Comparison of ENCODE assay signal across 43 cellular contexts in genomic region chr17:61624951-61625350, GRCh38. TPM values are rescaled to one million over a fixed set of nuclear protein-coding genes. Genes with fewer than 3 reads are reported as not detected.
"Had no signal": no experiment of that assay in that cellular context is flagged by ENCODE, and none has a peak within 500 bp of the region (broad histone marks: within the 10 kb centered on the region; RNA-seq: fewer than 3 reads in every experiment).

No MANE protein-coding gene starts in this region.

- H3K36me3 ChIP-seq: adrenal gland, ascending aorta, brain microvascular endothelial cell, breast epithelium, cardiac muscle cell had no signal

- H3K9me3 Mint-ChIP-seq: activated naive CD4-positive, alpha-beta T cell treated with anti-CD3 and anti-CD28 coated beads for 36 hours; activated naive CD4-positive, alpha-beta T cell treated with anti-CD3 and anti-CD28 coated beads, Interleukin-2, amount 50 U/mL, for 24 hours; activated naive CD4-positive, alpha-beta T cell treated with anti-CD3 and anti-CD28 coated beads, Interleukin-2, amount 50 U/mL, for 72 hours; activated naive CD8-positive, alpha-beta T cell treated with anti-CD3 and anti-CD28 coated beads, Interleukin-2, amount 50 U/mL, for 24 hours; activated T-cell treated with anti-CD3 and anti-CD28 coated beads, Interleukin-2, amount 50 U/mL, for 24 hours; activated T-cell treated with anti-CD3 and anti-CD28 coated beads, Interleukin-2, amount 50 U/mL, for 4 hours; central memory CD8-positive, alpha-beta T cell had no signal

- H3K4me3 ChIP-seq: adrenal gland, ascending aorta, body of pancreas, breast epithelium, cardiac muscle cell had no signal

- ATAC-seq: activated naive CD4-positive, alpha-beta T cell treated with anti-CD3 and anti-CD28 coated beads, Interleukin-2, amount 50 U/mL, for 72 hours; activated naive CD8-positive, alpha-beta T cell treated with anti-CD3 and anti-CD28 coated beads, Interleukin-2, amount 50 U/mL, for 24 hours; activated T-cell treated with anti-CD3 and anti-CD28 coated beads, Interleukin-2, amount 50 U/mL, for 4 hours; activated T-cell treated with anti-CD3 and anti-CD28 coated beads, Interleukin-2, amount 50 U/mL, for 72 hours; activated T-helper 17 cell treated with anti-CD3 and anti-CD28 coated beads, Interleukin-2, amount 50 U/mL, for 72 hours; body of pancreas had no signal

- H3K36me3 Mint-ChIP-seq: activated naive CD4-positive, alpha-beta T cell treated with anti-CD3 and anti-CD28 coated beads, Interleukin-2, amount 10 ng/mL, durations not matched to agents 7 days and 5 days; activated naive CD4-positive, alpha-beta T cell treated with anti-CD3 and anti-CD28 coated beads, Interleukin-2, amount 50 U/mL, for 24 hours; activated naive CD4-positive, alpha-beta T cell treated with anti-CD3 and anti-CD28 coated beads, Interleukin-2, amount 50 U/mL, for 72 hours; activated naive CD8-positive, alpha-beta T cell; activated naive CD8-positive, alpha-beta T cell treated with anti-CD3 and anti-CD28 coated beads for 36 hours; activated naive CD8-positive, alpha-beta T cell treated with anti-CD3 and anti-CD28 coated beads, Interleukin-2, amount 10 ng/mL, durations not matched to agents 7 days and 5 days; brain had no signal

- H3K4me3 Mint-ChIP-seq: activated naive CD4-positive, alpha-beta T cell treated with anti-CD3 and anti-CD28 coated beads for 36 hours; activated naive CD4-positive, alpha-beta T cell treated with anti-CD3 and anti-CD28 coated beads, Interleukin-2, amount 10 ng/mL, durations not matched to agents 7 days and 5 days; activated naive CD4-positive, alpha-beta T cell treated with anti-CD3 and anti-CD28 coated beads, Interleukin-2, amount 50 U/mL, for 24 hours; activated naive CD8-positive, alpha-beta T cell; activated naive CD8-positive, alpha-beta T cell treated with anti-CD3 and anti-CD28 coated beads for 36 hours; activated naive CD8-positive, alpha-beta T cell treated with anti-CD3 and anti-CD28 coated beads, Interleukin-2, amount 10 ng/mL, durations not matched to agents 7 days and 5 days; activated naive CD8-positive, alpha-beta T cell treated with anti-CD3 and anti-CD28 coated beads, Interleukin-2, amount 50 U/mL, for 24 hours; activated T-cell treated with anti-CD3 and anti-CD28 coated beads, Interleukin-2, amount 50 U/mL, for 24 hours; activated T-cell treated with anti-CD3 and anti-CD28 coated beads, Interleukin-2, amount 50 U/mL, for 4 hours; activated T-cell treated with anti-CD3 and anti-CD28 coated beads, Interleukin-2, amount 50 U/mL, for 72 hours; activated T-helper 1 cell treated with anti-CD3 and anti-CD28 coated beads, Interleukin-12 subunit alpha, Interleukin-12 subunit beta, Interleukin-2, Interleukin-4 antibody, amounts not matched to agents 30 ng/mL and 10 ng/mL and 1 ng/mL, durations not matched to agents 14 hours and 24 hours and 36 hours; activated T-helper 17 cell treated with anti-CD3 and anti-CD28 coated beads, Interleukin-2, amount 50 U/mL, for 72 hours; brain; central memory CD8-positive, alpha-beta T cell had no signal

- H3K9me3 ChIP-seq: body of pancreas had no signal

- H3K27me3 ChIP-seq: adrenal gland, ascending aorta, body of pancreas, brain microvascular endothelial cell, breast epithelium, cardiac muscle cell had no signal

- H3K4me1 Mint-ChIP-seq: activated naive CD4-positive, alpha-beta T cell treated with anti-CD3 and anti-CD28 coated beads, Interleukin-2, amount 10 ng/mL, durations not matched to agents 7 days and 5 days; activated naive CD4-positive, alpha-beta T cell treated with anti-CD3 and anti-CD28 coated beads, Interleukin-2, amount 50 U/mL, for 24 hours; activated naive CD8-positive, alpha-beta T cell treated with anti-CD3 and anti-CD28 coated beads for 36 hours; activated naive CD8-positive, alpha-beta T cell treated with anti-CD3 and anti-CD28 coated beads, Interleukin-2, amount 10 ng/mL, durations not matched to agents 7 days and 5 days; activated naive CD8-positive, alpha-beta T cell treated with anti-CD3 and anti-CD28 coated beads, Interleukin-2, amount 50 U/mL, for 24 hours; activated T-helper 17 cell treated with anti-CD3 and anti-CD28 coated beads, Interleukin-2, amount 50 U/mL, for 72 hours; brain; central memory CD8-positive, alpha-beta T cell had no signal

- DNase-seq: activated effector memory CD4-positive, alpha-beta T cell treated with anti-CD3 and anti-CD28 coated beads, Interleukin-2, amount 50 U/mL, for 16 hours; activated effector memory CD4-positive, alpha-beta T cell treated with Interleukin-2 at 50 U/mL for 16 hours; activated gamma-delta T cell; activated gamma-delta T cell treated with Interleukin-2 at 50 U/mL for 16 hours; activated naive CD4-positive, alpha-beta T cell; activated naive CD4-positive, alpha-beta T cell treated with anti-CD3 and anti-CD28 coated beads for 36 hours; activated naive CD4-positive, alpha-beta T cell treated with anti-CD3 and anti-CD28 coated beads, Interleukin-2, amount 10 ng/mL, durations not matched to agents 7 days and 5 days; activated naive CD4-positive, alpha-beta T cell treated with anti-CD3 and anti-CD28 coated beads, Interleukin-2, amount 50 U/mL, for 16 hours; activated naive CD4-positive, alpha-beta T cell treated with Interleukin-2 at 50 U/mL for 16 hours; activated naive CD8-positive, alpha-beta T cell treated with anti-CD3 and anti-CD28 coated beads for 36 hours; activated naive CD8-positive, alpha-beta T cell treated with anti-CD3 and anti-CD28 coated beads, Interleukin-2, amount 10 ng/mL, durations not matched to agents 7 days and 5 days; activated naive CD8-positive, alpha-beta T cell treated with anti-CD3 and anti-CD28 coated beads, Interleukin-2, amount 50 U/mL, for 24 hours; activated T-cell treated with anti-CD3 and anti-CD28 coated beads, Interleukin-2, amount 50 U/mL, for 1 hour; activated T-cell treated with anti-CD3 and anti-CD28 coated beads, Interleukin-2, amount 50 U/mL, for 24 hours; activated T-cell treated with anti-CD3 and anti-CD28 coated beads, Interleukin-2, amount 50 U/mL, for 4 hours; activated T-cell treated with anti-CD3 and anti-CD28 coated beads, Interleukin-2, amount 50 U/mL, for 48 hours; activated T-cell treated with anti-CD3 and anti-CD28 coated beads, Interleukin-2, amount 50 U/mL, for 72 hours; adrenal gland; amniotic stem cell; amygdala; anterior cingulate cortex; aorta; body of pancreas; brain microvascular endothelial cell; caudate nucleus; central memory CD4-positive, alpha-beta T cell; cerebellar nuclear complex had no signal

- H3K4me1 ChIP-seq: adrenal gland, ascending aorta, body of pancreas, breast epithelium had no signal

- H3K27ac ChIP-seq: adrenal gland, ascending aorta, body of pancreas, brain microvascular endothelial cell, breast epithelium, cardiac muscle cell had no signal

- H3K27ac Mint-ChIP-seq: activated naive CD4-positive, alpha-beta T cell treated with anti-CD3 and anti-CD28 coated beads for 36 hours; activated naive CD4-positive, alpha-beta T cell treated with anti-CD3 and anti-CD28 coated beads, Interleukin-2, amount 10 ng/mL, durations not matched to agents 7 days and 5 days; activated naive CD4-positive, alpha-beta T cell treated with anti-CD3 and anti-CD28 coated beads, Interleukin-2, amount 50 U/mL, for 24 hours; activated naive CD4-positive, alpha-beta T cell treated with anti-CD3 and anti-CD28 coated beads, Interleukin-2, amount 50 U/mL, for 72 hours; activated naive CD8-positive, alpha-beta T cell; activated naive CD8-positive, alpha-beta T cell treated with anti-CD3 and anti-CD28 coated beads for 36 hours; activated naive CD8-positive, alpha-beta T cell treated with anti-CD3 and anti-CD28 coated beads, Interleukin-2, amount 10 ng/mL, durations not matched to agents 7 days and 5 days; activated naive CD8-positive, alpha-beta T cell treated with anti-CD3 and anti-CD28 coated beads, Interleukin-2, amount 50 U/mL, for 24 hours; activated T-cell treated with anti-CD3 and anti-CD28 coated beads, Interleukin-2, amount 50 U/mL, for 24 hours; activated T-cell treated with anti-CD3 and anti-CD28 coated beads, Interleukin-2, amount 50 U/mL, for 72 hours; activated T-helper 1 cell treated with anti-CD3 and anti-CD28 coated beads, Interleukin-12 subunit alpha, Interleukin-12 subunit beta, Interleukin-2, Interleukin-4 antibody, amounts not matched to agents 30 ng/mL and 10 ng/mL and 1 ng/mL, durations not matched to agents 14 hours and 24 hours and 36 hours; activated T-helper 17 cell treated with anti-CD3 and anti-CD28 coated beads, Interleukin-2, amount 50 U/mL, for 72 hours; activated T-helper 2 cell treated with anti-CD3 and anti-CD28 coated beads, Interferon-gamma antibody, Interleukin-2, Interleukin-4, amounts not matched to agents 10 μg/mL and 5 μg/mL and 100 μg/mL, durations not matched to agents 14 hours and 24 hours and 36 hours; brain had no signal

- FAIRE-seq: astrocyte, bronchial epithelial cell had no signal

RNA-seq across cellular contexts. Expression of gene NACA2, which starts 33.9 kb away (rescaled TPM):
- total RNA-seq: activated naive CD4-positive, alpha-beta T cell treated with anti-CD3 and anti-CD28 coated beads for 36 hours; activated naive CD4-positive, alpha-beta T cell treated with anti-CD3 and anti-CD28 coated beads, Interleukin-2, amount 50 U/mL, for 72 hours; activated naive CD8-positive, alpha-beta T cell treated with anti-CD3 and anti-CD28 coated beads for 36 hours; activated naive CD8-positive, alpha-beta T cell treated with anti-CD3 and anti-CD28 coated beads, Interleukin-2, amount 10 ng/mL, durations not matched to agents 7 days and 5 days; activated T-cell treated with anti-CD3 and anti-CD28 coated beads, Interleukin-2, amount 50 U/mL, for 4 hours; activated T-cell treated with anti-CD3 and anti-CD28 coated beads, Interleukin-2, amount 50 U/mL, for 72 hours; activated T-helper 17 cell treated with anti-CD3 and anti-CD28 coated beads, Interleukin-2, amount 50 U/mL, for 72 hours; activated T-helper 2 cell treated with anti-CD3 and anti-CD28 coated beads, Interferon-gamma antibody, Interleukin-2, Interleukin-4, amounts not matched to agents 10 μg/mL and 5 μg/mL and 100 μg/mL, durations not matched to agents 14 hours and 24 hours and 36 hours; adrenal gland; aorta; ascending aorta; astrocyte; breast epithelium; bronchial epithelial cell; cardiac muscle cell; cardiac septum; cerebellum; chondrocyte had no signal
- polyA plus RNA-seq: cardiac muscle cell had no signal
